ENCODE assay signal across 9 cellular contexts in the genomic region with DNA sequence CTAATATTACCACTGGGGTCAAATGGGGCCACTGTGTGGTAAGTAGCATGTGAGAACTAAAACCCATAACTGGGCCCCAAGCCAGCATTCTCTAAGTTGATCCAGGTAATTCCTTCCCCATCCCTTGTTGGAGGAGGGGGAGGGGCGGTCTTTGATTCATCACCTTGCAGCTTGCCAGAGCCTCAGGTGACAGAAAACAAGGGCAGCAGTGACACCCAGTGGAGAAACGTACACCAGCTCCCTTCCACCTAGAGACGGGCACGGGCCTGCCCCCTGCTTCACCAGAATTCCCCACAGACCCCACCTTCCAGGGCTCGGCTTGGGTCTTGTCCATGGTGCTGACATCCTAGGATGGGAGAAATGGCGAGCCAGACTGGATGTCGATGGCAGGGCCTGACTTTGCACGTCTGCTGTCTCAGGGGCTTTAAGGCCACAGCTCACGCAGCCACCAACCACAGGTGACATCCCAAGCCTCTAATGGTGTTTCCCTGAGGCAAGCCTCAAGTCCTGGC.
DNase-seq lines count a peak whose midpoint lies in the region; ATAC-seq and TF ChIP-seq lines count a peak whose summit lies in the region.
"Had no signal": no experiment of that assay in that cellular context is flagged by ENCODE, and none has a peak within 500 bp of the region (broad histone marks: within the 10 kb centered on the region; RNA-seq: fewer than 3 reads in every experiment).

No MANE protein-coding gene starts in this region.

- H3K27me3 Mint-ChIP-seq in WTC11 (ENCODE audit: low read depth) = no peaks in the 10 kb centered on the region
- H3K27me3 Mint-ChIP-seq: activated B cell treated with CpG ODN at 0.5 μM for 24 hours had no signal

- H3K27ac ChIP-seq in esophagus muscularis mucosa (replicated peaks in 1 of 4) (no peak overlapping the region), osteoblast (ENCODE audit: low read depth, low read length) (no peak overlapping the region)

- CTCF ChIA-PET in WTC11 (lab: Charles Lee) = interaction anchor here (1.0 to 4.0 kb wide), 26 partner anchors 9 to 349 kb away, joined by 3 to 64 read pairs (median 5); partner anchors contain the start of genes AGBL3 and WDR91

- H3K4me1 Mint-ChIP-seq in WTC11 = peaks cover 5% of the 10 kb centered on the region
- H3K4me1 Mint-ChIP-seq: activated B cell treated with CpG ODN at 0.5 μM for 24 hours had no signal

- no peak for TF ChIP-seq EP300 in esophagus muscularis mucosa (IDR thresholded peaks at IDR 0.05)

- H3K4me2 ChIP-seq in osteoblast (ENCODE audit: insufficient read depth, low read length) = no peak overlapping the region

- intact Hi-C loops in esophagus muscularis mucosa (cut with DNase I) = loop anchor here (5.0 kb wide), 1 partner anchor 53 kb away; no protein-coding TSS in a partner anchor

- no peak overlapping the region for H3K4me3 ChIP-seq in esophagus muscularis mucosa
- H3K4me3 ChIP-seq in osteoblast (ENCODE audit: insufficient read depth, low read length) = no peak overlapping the region

- in situ Hi-C loops in G401 (cut with HindIII; ENCODE audit: low sequenced_read_pairs) = no loop called here

- peak; percentile 58 for ATAC-seq in HG02623 (IDR thresholded peaks at IDR 0.05; ENCODE audit: unreplicated experiment)
- peak; percentile 100 for ATAC-seq in WTC11

- POLR2A ChIA-PET in WTC11 (lab: Charles Lee) = interaction anchor here (1.2 kb wide), 1 partner anchor 54 kb away, joined by 3 read pairs; no protein-coding TSS in a partner anchor

- no peaks in the 10 kb centered on the region for H3K36me3 ChIP-seq in esophagus muscularis mucosa
- H3K36me3 ChIP-seq in osteoblast (ENCODE audit: insufficient read depth, low read length) = no peaks in the 10 kb centered on the region

- no peak for TF ChIP-seq POLR2A in esophagus muscularis mucosa (IDR thresholded peaks at IDR 0.05; ENCODE audit: low read depth)

- no peaks in the 10 kb centered on the region for H3K79me2 ChIP-seq in osteoblast (ENCODE audit: insufficient read depth, low read length)

- peak; percentile 55; the same call in 1 of the 2 replicates for TF ChIP-seq CTCF in WTC11 (IDR thresholded peaks at IDR 0.05)
- peak; percentile 30 to 35 (median 31) for TF ChIP-seq CTCF in esophagus muscularis mucosa (IDR thresholded peaks at IDR 0.05)
- peak; percentile 25 for TF ChIP-seq CTCF in osteoblast (IDR thresholded peaks at IDR 0.05; ENCODE audit: extremely low read depth, low read depth, low read length)

- H3K4me3 Mint-ChIP-seq in WTC11 = no peak overlapping the region
- H3K4me3 Mint-ChIP-seq: activated B cell treated with CpG ODN at 0.5 μM for 24 hours had no signal

- no peaks in the 10 kb centered on the region for H3K36me3 Mint-ChIP-seq in WTC11

- H2AFZ ChIP-seq in osteoblast (ENCODE audit: low read length) = no peak overlapping the region

- 35% methylated on average over 5 of the region's 9 CpGs for WGBS in esophagus muscularis mucosa

- H3K4me1 ChIP-seq in esophagus muscularis mucosa = peaks cover 0 to 14% (median 9%) of the 10 kb centered on the region in 4 donors
- no peaks in the 10 kb centered on the region for H3K4me1 ChIP-seq in osteoblast (ENCODE audit: insufficient read depth, low read length)

- DNase-seq in G401 (ENCODE audit: low spot score) (peak; percentile 39), NCI-H2029 (lab: John Stamatoyannopoulos, UW) (peak; percentile 90), WTC11 (ENCODE audit: low spot score) (peak; percentile 97), esophagus muscularis mucosa (ENCODE audit: extremely low spot score) (no peak), osteoblast (ENCODE audit: insufficient read length, low spot score, missing footprints) (peak; percentile 81), T1000 (lab: John Stamatoyannopoulos, UW) (no peak), AML-193 (lab: John Stamatoyannopoulos, UW) (no peak)
- DNase-seq: activated B cell treated with CpG ODN at 0.5 μM for 24 hours had no signal

- no peak overlapping the region for H3K27ac Mint-ChIP-seq in WTC11
- H3K27ac Mint-ChIP-seq: activated B cell treated with CpG ODN at 0.5 μM for 24 hours had no signal

- no peaks in the 10 kb centered on the region for H3K27me3 ChIP-seq in esophagus muscularis mucosa
- H3K27me3 ChIP-seq in osteoblast (ENCODE audit: insufficient read depth, low read length) = no peaks in the 10 kb centered on the region

- H4K20me1 ChIP-seq in osteoblast (ENCODE audit: insufficient read depth, low read length) = no peaks in the 10 kb centered on the region

- no peaks in the 10 kb centered on the region for H3K9me3 ChIP-seq in esophagus muscularis mucosa
- no peaks in the 10 kb centered on the region for H3K9me3 ChIP-seq in osteoblast (ENCODE audit: low read depth, low read length)

- 0 out of 2 replicates have a peak, but pooled peaks cover 5% of the 10 kb centered on the region for H3K9me3 Mint-ChIP-seq in WTC11

TF ChIP-seq in WTC11, 78 proteins besides CTCF, POLR2A, EP300 and RAD21 (continues in another document):
- TF ChIP-seq E2F5 (CRISPR knock-in tag; IDR thresholded peaks at IDR 0.05) (peak; percentile 90), ATF2 (CRISPR knock-in tag; IDR thresholded peaks at IDR 0.05; ENCODE audit: borderline replicate concordance, low read depth) (peak; percentile 54; the same call in 1 of the 2 replicates), TEAD4 (CRISPR knock-in tag; IDR thresholded peaks at IDR 0.05) (peak; percentile 61; the same call in 1 of the 2 replicates), HMGXB4 (CRISPR knock-in tag; IDR thresholded peaks at IDR 0.05) (peak; percentile 72; the same call in 1 of the 2 replicates), USF2 (CRISPR knock-in tag; IDR thresholded peaks at IDR 0.05) (no peak), ZMAT4 (CRISPR knock-in tag; IDR thresholded peaks at IDR 0.05) (no peak), HMGA2 (CRISPR knock-in tag; IDR thresholded peaks at IDR 0.05) (no peak), FOXP1 (CRISPR knock-in tag; IDR thresholded peaks at IDR 0.05; ENCODE audit: borderline replicate concordance) (peak; percentile 95), TCF7 (CRISPR knock-in tag; IDR thresholded peaks at IDR 0.05; ENCODE audit: low read depth) (peak; percentile 25; the same call in 1 of the 2 replicates), ZNF396 (CRISPR knock-in tag; IDR thresholded peaks at IDR 0.05; ENCODE audit: borderline replicate concordance) (no peak), CREM (CRISPR knock-in tag; IDR thresholded peaks at IDR 0.05) (peak; percentile 88), SP1 (CRISPR knock-in tag; conservative IDR thresholded peaks at IDR 0.05) (peak; percentile 75), FOXK1 (CRISPR knock-in tag; IDR thresholded peaks at IDR 0.05) (peak; percentile 90)

Comparison
In these comparisons a context has a peak if more than half of its experiments do, and no peak if none do; other contexts are left out.
1. DNase-seq: peak in G401 (single experiment), NCI-H2029 (single experiment), WTC11 (single experiment) and osteoblast (single experiment); none in esophagus muscularis mucosa (single experiment), T1000 (single experiment) and AML-193 (0 of 2).
2. Peak in every context shown above with its lines, with median percentiles within 50 percentile points of each other: CTCF ChIP-seq.